Comparison of ENCODE assay signal across 8 cellular contexts in the genomic region with DNA sequence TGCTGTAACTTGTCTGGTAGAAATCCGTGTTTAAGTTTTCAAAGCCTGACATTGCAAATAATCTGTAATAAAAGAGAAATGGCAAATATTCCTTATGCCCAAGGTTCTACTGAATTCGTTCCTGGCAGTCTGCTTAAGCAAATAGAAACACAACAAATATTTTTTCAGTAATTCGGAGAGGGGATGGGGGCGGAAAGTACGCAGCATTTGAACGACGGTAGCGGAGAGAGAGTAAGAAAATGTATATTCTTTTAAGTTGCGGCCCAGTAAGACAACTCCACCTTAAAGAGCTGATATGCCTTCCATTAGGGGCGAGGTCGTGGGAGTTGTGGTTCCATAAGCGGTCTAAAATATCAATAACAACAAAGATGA. TPM values are rescaled to one million over a fixed set of nuclear protein-coding genes. Genes with fewer than 3 reads are reported as not detected.
DNase-seq lines count a peak whose midpoint lies in the region; ATAC-seq and TF ChIP-seq lines count a peak whose summit lies in the region.

No MANE protein-coding gene starts in this region.

- no peak overlapping the region for H2BK12ac ChIP-seq in neuronal stem cell (ENCODE audit: low read length)

- H3K27me3 ChIP-seq in DOHH2 (ENCODE audit: control insufficient read depth, low read length): no peaks in the 10 kb centered on the region
- H3K27me3 ChIP-seq in KMS-11 (ENCODE audit: insufficient read depth, low read depth): no peaks in the 10 kb centered on the region
- no peaks in the 10 kb centered on the region for H3K27me3 ChIP-seq in effector memory CD4-positive, alpha-beta T cell (replicated peaks; ENCODE audit: control insufficient read depth, insufficient read depth, low read length, poor library complexity, severe bottlenecking)
- no peaks in the 10 kb centered on the region for H3K27me3 ChIP-seq in neuronal stem cell (ENCODE audit: control insufficient read depth in 3 of 3, insufficient read depth in 3 of 3, low read depth in 1 of 3, low read length in 3 of 3)

- H3K9me3 ChIP-seq in DOHH2 (ENCODE audit: control insufficient read depth, insufficient read depth, low read length) (no peaks in the 10 kb centered on the region), neuronal stem cell (replicated peaks in 1 of 2; ENCODE audit: control insufficient read depth in 2 of 2, insufficient read depth in 1 of 2, low read depth in 1 of 2, low read length in 2 of 2) (no peaks in the 10 kb centered on the region)
- no peaks in the 10 kb centered on the region for H3K9me3 ChIP-seq in effector memory CD4-positive, alpha-beta T cell (ENCODE audit: control insufficient read depth, low read length)

- H3K36me3 ChIP-seq in DOHH2 (ENCODE audit: control insufficient read depth, low read length) (peaks cover 34% of the 10 kb centered on the region), KMS-11 (ENCODE audit: insufficient read depth) (no peaks in the 10 kb centered on the region), neuronal stem cell (replicated peaks in 1 of 2; ENCODE audit: control insufficient read depth in 2 of 2, insufficient read depth in 2 of 2, low read length in 2 of 2) (peaks cover 2 to 39% of the 10 kb centered on the region in 2 donors)
- peaks cover 9% of the 10 kb centered on the region for H3K36me3 ChIP-seq in effector memory CD4-positive, alpha-beta T cell (ENCODE audit: control insufficient read depth, insufficient read depth, low read length)

- WGBS in neuronal stem cell (ENCODE audit: extremely low coverage in 2 of 2, insufficient read length in 2 of 2, insufficient replicate concordance in 1 of 2), 2 donors: no CpG with 5 or more reads among the region's 12 CpGs

- no peak overlapping the region for H3K4ac ChIP-seq in neuronal stem cell (ENCODE audit: low read length)

- ATAC-seq in GM21515 (IDR thresholded peaks at IDR 0.05; ENCODE audit: unreplicated experiment) (no peak), HG02642 (IDR thresholded peaks at IDR 0.05; ENCODE audit: poor library complexity, unreplicated experiment) (no peak), HG03442 (IDR thresholded peaks at IDR 0.05; ENCODE audit: unreplicated experiment) (no peak)

- no peaks in the 10 kb centered on the region for H3K79me1 ChIP-seq in neuronal stem cell (ENCODE audit: low read depth, low read length)

- H3K27ac ChIP-seq in DOHH2 (ENCODE audit: low read depth, low read length) (peak overlapping the region; percentile 11; the same call in 1 of the 2 replicates), KMS-11 (peak overlapping the region; percentile 45; the same call in 1 of the 2 replicates), neuronal stem cell (replicated peaks; ENCODE audit: low read length) (no peak overlapping the region)
- peak overlapping the region; percentile 92 for H3K27ac ChIP-seq in effector memory CD4-positive, alpha-beta T cell (ENCODE audit: insufficient read depth, low read length, poor library complexity, severe bottlenecking)

- no peak overlapping the region for H3K14ac ChIP-seq in neuronal stem cell (ENCODE audit: low read length)

- no peak overlapping the region for H4K91ac ChIP-seq in neuronal stem cell (ENCODE audit: low read depth, low read length, poor library complexity)

- no peak for TF ChIP-seq CTCF in DOHH2 (IDR thresholded peaks at IDR 0.05; ENCODE audit: low read depth, low read length, poor library complexity, severe bottlenecking)
- TF ChIP-seq CTCF in KMS-11 (conservative IDR thresholded peaks at IDR 0.05; ENCODE audit: low read depth, low read length): no peak

- H4K8ac ChIP-seq in neuronal stem cell (ENCODE audit: low read depth, low read length): no peak overlapping the region

- H3K18ac ChIP-seq in neuronal stem cell (ENCODE audit: low read length): no peak overlapping the region

- H3K9ac ChIP-seq in KMS-11 (peak overlapping the region; percentile 69), neuronal stem cell (ENCODE audit: low read depth, low read length, poor library complexity) (peak overlapping the region; percentile 91)

- H3K23ac ChIP-seq in neuronal stem cell (ENCODE audit: low read depth, low read length, poor library complexity): no peak overlapping the region

- no peak for DNase-seq in effector memory CD4-positive, alpha-beta T cell
- no peak for DNase-seq in neuronal stem cell (ENCODE audit: low spot score)
- DNase-seq in NCI-H1436 treated with DMSO at 0.1 percent for 48 hours (lab: John Stamatoyannopoulos, UW): no peak

- H3K4me3 ChIP-seq in DOHH2 (ENCODE audit: low read length): peak overlapping the region; percentile 98
- no peak overlapping the region for H3K4me3 ChIP-seq in KMS-11 (IDR thresholded peaks at IDR 0.05; ENCODE audit: insufficient read depth, low read depth, low read length)
- peak overlapping the region; percentile 80 for H3K4me3 ChIP-seq in effector memory CD4-positive, alpha-beta T cell (ENCODE audit: insufficient read depth, low read depth, low read length, poor library complexity, severe bottlenecking)
- peak overlapping the region; percentile 73 to 97 for H3K4me3 ChIP-seq in neuronal stem cell (ENCODE audit: low read length in 2 of 2)

- no peaks in the 10 kb centered on the region for H3F3A ChIP-seq in DOHH2 (ENCODE audit: control insufficient read depth, insufficient read depth)

- peak overlapping the region; percentile 43 for H2BK5ac ChIP-seq in neuronal stem cell (ENCODE audit: low read length)

- H2AK5ac ChIP-seq in neuronal stem cell (ENCODE audit: low read depth, low read length): peak overlapping the region; percentile 63

- H3K9me2 ChIP-seq in DOHH2 (replicated peaks; ENCODE audit: control insufficient read depth, low read length): no peaks in the 10 kb centered on the region

- H3K4me1 ChIP-seq in DOHH2 (ENCODE audit: control insufficient read depth, low read length) (peaks cover 24% of the 10 kb centered on the region), KMS-11 (ENCODE audit: low read depth, poor library complexity, severe bottlenecking) (peaks cover 21% of the 10 kb centered on the region), neuronal stem cell (ENCODE audit: control insufficient read depth in 2 of 2, insufficient read depth in 1 of 2, low read depth in 1 of 2, low read length in 2 of 2) (peaks cover 2 to 5% of the 10 kb centered on the region in 2 donors)
- peaks cover 16% of the 10 kb centered on the region for H3K4me1 ChIP-seq in effector memory CD4-positive, alpha-beta T cell (ENCODE audit: control insufficient read depth, insufficient read depth, low read length, poor library complexity, severe bottlenecking)

- H2BK120ac ChIP-seq in neuronal stem cell (ENCODE audit: low read depth, low read length): no peak overlapping the region

- H2BK15ac ChIP-seq in neuronal stem cell (ENCODE audit: low read length): no peak overlapping the region

- no peaks in the 10 kb centered on the region for H4K20me1 ChIP-seq in DOHH2 (ENCODE audit: control insufficient read depth, insufficient read depth, low read depth, low read length)
- no peaks in the 10 kb centered on the region for H4K20me1 ChIP-seq in KMS-11 (ENCODE audit: insufficient read depth)

- H2AFZ ChIP-seq in KMS-11 (ENCODE audit: low read depth) (peak overlapping the region; percentile 94), neuronal stem cell (ENCODE audit: low read length) (peak overlapping the region; percentile 89)

- H3K4me2 ChIP-seq in DOHH2 (ENCODE audit: low read length) (peak overlapping the region; percentile 79), KMS-11 (peak overlapping the region; percentile 91), neuronal stem cell (ENCODE audit: insufficient read depth, low read length, poor library complexity, severe bottlenecking) (peak overlapping the region; percentile 59)

- H3K79me2 ChIP-seq in DOHH2 (ENCODE audit: control insufficient read depth, low read length): peaks cover 37% of the 10 kb centered on the region
- peaks cover 24% of the 10 kb centered on the region; the same call in 1 of the 2 replicates for H3K79me2 ChIP-seq in KMS-11 (ENCODE audit: insufficient read depth, low read depth)

RNA-seq across cellular contexts. Expression of a gene that starts 0.6 kb away (rescaled TPM):
- polyA plus RNA-seq in neuronal stem cell (2013, experiment 1 of 2): 27.9 TPM
- 30.6 TPM for polyA plus RNA-seq in neuronal stem cell (2013, experiment 2 of 2)

RNA-seq across cellular contexts. Expression of a gene that starts 0.8 kb away (rescaled TPM):
- polyA plus RNA-seq in neuronal stem cell (2013, experiment 1 of 2): 0.47 TPM
- 0.47 TPM for polyA plus RNA-seq in neuronal stem cell (2013, experiment 2 of 2)
